24 cellular contexts compared by ENCODE assay signal in the genomic region with DNA sequence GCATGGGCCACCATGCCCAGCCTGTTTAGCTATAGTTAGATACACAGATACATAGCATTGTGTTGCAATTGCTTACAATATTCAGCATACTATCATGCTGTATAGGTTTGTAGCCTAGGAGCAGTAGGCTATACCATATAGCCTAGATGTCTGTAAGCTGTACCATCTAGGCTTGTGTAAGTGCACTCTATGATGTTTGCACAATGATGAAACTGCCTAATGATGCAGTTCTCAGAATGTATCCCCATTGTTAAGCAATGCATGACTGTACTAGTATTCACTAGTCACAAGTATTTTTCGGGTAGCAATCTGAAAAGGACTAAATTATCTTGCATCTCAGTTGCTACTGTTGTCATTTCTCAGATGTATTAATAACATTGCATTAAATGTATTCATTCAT. TPM values are rescaled to one million over a fixed set of nuclear protein-coding genes. Genes with fewer than 3 reads are reported as not detected.
DNase-seq lines count a peak whose midpoint lies in the region; ATAC-seq and TF ChIP-seq lines count a peak whose summit lies in the region.
"Had no signal": no experiment of that assay in that cellular context is flagged by ENCODE, and none has a peak within 500 bp of the region (broad histone marks: within the 10 kb centered on the region; RNA-seq: fewer than 3 reads in every experiment).

No MANE protein-coding gene starts in this region.

- DNase-seq in DMS53 (lab: John Stamatoyannopoulos, UW) (peak; percentile 8), DMS53 treated with DMSO at 0.1 percent for 48 hours (lab: John Stamatoyannopoulos, UW; ENCODE audit: unreplicated experiment) (no peak), RWPE2 (ENCODE audit: low spot score) (no peak), epithelial cell of prostate (ENCODE audit: low read depth, low spot score) (peak; percentile 66), renal cortical epithelial cell (ENCODE audit: low read depth) (peak; percentile 19), OCI-LY7 (ENCODE audit: low spot score) (no peak), LoVo (ENCODE audit: low spot score) (no peak), ureter (ENCODE audit: low spot score) (no peak)
- DNase-seq: activated CD4-positive, alpha-beta memory T cell treated with anti-CD3 and anti-CD28 coated beads, Interleukin-2, amount 10 ng/mL, durations not matched to agents 7 days and 5 days; activated gamma-delta T cell; CD8-positive, alpha-beta T cell; DMS 273 treated with DMSO at 0.1 percent for 48 hours; erythroblast; NCI-H1092 treated with DMSO at 0.1 percent for 48 hours; NCI-H1930; posterior cingulate gyrus; SHP77; sigmoid colon; stomach; SW 1271 had no signal

- peaks cover 41% of the 10 kb centered on the region for H3K36me3 ChIP-seq in RWPE2 (ENCODE audit: low read depth)
- H3K36me3 ChIP-seq in OCI-LY7 (ENCODE audit: insufficient read depth, low read length) = peaks cover 84% of the 10 kb centered on the region

- no peaks in the 10 kb centered on the region for H3K27me3 ChIP-seq in RWPE2 (ENCODE audit: insufficient read depth, poor library complexity, severe bottlenecking)
- H3K27me3 ChIP-seq: sigmoid colon, stomach, tibial nerve had no signal

- no peaks in the 10 kb centered on the region for H3K79me2 ChIP-seq in OCI-LY7 (ENCODE audit: insufficient read depth, low read depth, low read length)

- H4K20me1 ChIP-seq in OCI-LY7 (ENCODE audit: insufficient read depth, low read length) = no peaks in the 10 kb centered on the region

- CTCF ChIA-PET in OCI-LY7 (lab: Charles Lee; ENCODE audit: unreplicated experiment) = no interaction called here

- TF ChIP-seq CTCF in RWPE2 (IDR thresholded peaks at IDR 0.05; ENCODE audit: poor library complexity, severe bottlenecking) (no peak), OCI-LY7 (conservative IDR thresholded peaks at IDR 0.05; ENCODE audit: low read length) (no peak)

- POLR2A ChIA-PET in OCI-LY7 (lab: Charles Lee) = no interaction called here

- H3K4me1 ChIP-seq in RWPE2 (ENCODE audit: insufficient read depth, poor library complexity, severe bottlenecking) = no peaks in the 10 kb centered on the region
- no peaks in the 10 kb centered on the region for H3K4me1 ChIP-seq in OCI-LY7 (ENCODE audit: insufficient read depth, low read length, poor library complexity, severe bottlenecking)
- H3K4me1 ChIP-seq: sigmoid colon, stomach, tibial nerve had no signal

- no peak overlapping the region for H3K4me3 ChIP-seq in RWPE2 (ENCODE audit: severe bottlenecking)
- H3K4me3 ChIP-seq in OCI-LY7 (ENCODE audit: low read depth, low read length, poor library complexity, severe bottlenecking) = no peak overlapping the region
- H3K4me3 ChIP-seq: GM23338, lung, sigmoid colon, stomach, tibial nerve had no signal

- intact Hi-C loops in OCI-LY7 (cut with micrococcal nuclease; ENCODE audit: unreplicated experiment) = no loop called here

- no TSS peak for BruUV-seq in OCI-LY7 (replicated peaks; lab: Mats Ljungman, UMichigan)

- no peak overlapping the region for H3K27ac ChIP-seq in RWPE2 (ENCODE audit: poor library complexity, severe bottlenecking)
- peak overlapping the region; percentile 31 for H3K27ac ChIP-seq in epithelial cell of prostate
- H3K27ac ChIP-seq in OCI-LY7 (ENCODE audit: low read depth, low read length, poor library complexity, severe bottlenecking) = no peak overlapping the region
- H3K27ac ChIP-seq: 22Rv1, sigmoid colon, stomach, tibial nerve had no signal

- no peaks in the 10 kb centered on the region for H3K9me2 ChIP-seq in OCI-LY7 (ENCODE audit: insufficient read depth, low read length)

- H3K9me3 ChIP-seq in RWPE2 (ENCODE audit: severe bottlenecking) (no peaks in the 10 kb centered on the region), OCI-LY7 (ENCODE audit: low read length) (no peaks in the 10 kb centered on the region)
- H3K9me3 ChIP-seq: sigmoid colon, stomach, tibial nerve had no signal

- ATAC-seq in RWPE2 (ENCODE audit: low read depth) = peak; percentile 84
- ATAC-seq: CD8-positive, alpha-beta T cell; GM23338 had no signal

- no peak overlapping the region for H3K4me2 ChIP-seq in OCI-LY7 (ENCODE audit: low read length)
- H3K4me2 ChIP-seq: GM23338 had no signal

- no peak overlapping the region for H2AFZ ChIP-seq in OCI-LY7 (ENCODE audit: low read length)
- H2AFZ ChIP-seq: GM23338 had no signal

RNA-seq across cellular contexts. Expression of a gene that starts 16.0 kb away (rescaled TPM):
- total RNA-seq in renal cortical epithelial cell = 16.2 and 18.2 TPM in 2 replicates
- total RNA-seq in OCI-LY7 (2014; rRNA removed; shearing (Covaris generic)) = 8.7 and 10.3 TPM in 2 replicates
- 27.6 and 35.7 TPM in 2 replicates for total RNA-seq in OCI-LY7 (2022)
- 23.0 TPM for total RNA-seq in ureter

RNA-seq across cellular contexts. Expression of a gene that starts 16.1 kb away (rescaled TPM):
- total RNA-seq in renal cortical epithelial cell = 11.4 and 16.0 TPM in 2 replicates
- total RNA-seq in OCI-LY7 (2014; rRNA removed; shearing (Covaris generic)) = 10.1 and 10.4 TPM in 2 replicates
- 14.8 and 15.6 TPM in 2 replicates for total RNA-seq in OCI-LY7 (2022)
- total RNA-seq in ureter = 9.9 TPM

RNA-seq across cellular contexts. Expression of a gene that starts 45.4 kb away (rescaled TPM):
- 6.9 and 25.7 TPM in 2 replicates for total RNA-seq in renal cortical epithelial cell
- total RNA-seq in OCI-LY7 (2014; rRNA removed; shearing (Covaris generic)) = 4.5 and 6.0 TPM in 2 replicates
- 21.7 and 22.4 TPM in 2 replicates for total RNA-seq in OCI-LY7 (2022)
- 29.0 TPM for total RNA-seq in ureter

Comparison
In these comparisons a context has a peak if more than half of its experiments do, and no peak if none do; other contexts are left out.
1. DNase-seq: peak in DMS53 (single experiment), epithelial cell of prostate (single experiment) and renal cortical epithelial cell (single experiment); none in DMS53 treated with DMSO at 0.1 percent for 48 hours (single experiment), RWPE2 (single experiment), OCI-LY7 (single experiment), LoVo (single experiment) and ureter (single experiment).